8 cellular contexts compared by ENCODE assay signal in the genomic region with DNA sequence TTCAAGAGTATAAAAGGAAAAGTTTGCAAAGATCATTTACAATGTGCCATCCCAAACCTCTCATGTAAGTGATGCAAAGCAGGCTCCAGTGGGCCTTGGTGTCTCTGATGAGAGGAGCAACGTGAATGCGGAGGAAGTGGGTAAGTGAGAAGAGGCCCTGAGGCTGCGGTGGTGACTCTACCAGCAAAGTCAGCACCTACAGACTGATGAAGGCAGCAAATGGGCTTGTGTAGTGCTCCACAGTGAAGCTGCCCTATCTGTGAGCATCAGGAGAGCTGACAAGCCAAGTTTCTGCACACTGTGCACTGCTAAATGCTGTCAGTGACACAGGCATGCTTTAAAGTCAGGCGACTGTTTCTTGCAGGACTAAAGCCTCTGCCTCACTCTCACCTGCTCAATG. TPM values are rescaled to one million over a fixed set of nuclear protein-coding genes. Genes with fewer than 3 reads are reported as not detected.
DNase-seq lines count a peak whose midpoint lies in the region; ATAC-seq, FAIRE-seq and TF ChIP-seq lines count a peak whose summit lies in the region.

No MANE protein-coding gene starts in this region.

- TF ChIP-seq POLR2A in IMR-90 (IDR thresholded peaks at IDR 0.05; ENCODE audit: low read depth, low read length) = no peak

- DNase-seq in GDM1 (lab: John Stamatoyannopoulos, UW) (peak; percentile 9), IMR-90 (no peak), dedifferentiated amniotic fluid mesenchymal stem cell (ENCODE audit: extremely low spot score) (no peak), urothelium cell line (ENCODE audit: low spot score) (no peak), foreskin melanocyte (no peak), OCI-M2 (lab: John Stamatoyannopoulos, UW; ENCODE audit: unreplicated experiment) (no peak)
- DNase-seq in activated T-cell treated with anti-CD3 and anti-CD28 coated beads, Interleukin-2, amount 50 U/mL, for 24 hours = peak; percentile 77
- peak; percentile 63 to 66 for DNase-seq in stimulated activated CD4-positive, alpha-beta T cell treated with anti-CD3 and anti-CD28 coated beads, Interleukin-12 subunit alpha, Interleukin-12 subunit beta, amount 100 ng/mL, for 24 hours (ENCODE audit: low read depth in 2 of 2)

- H2BK120ac ChIP-seq in IMR-90 (ENCODE audit: low read depth, low read length) = 0 out of 2 replicates have a peak overlapping the region, but pooled peaks have one; percentile 9

- no peaks in the 10 kb centered on the region for H3K79me1 ChIP-seq in IMR-90 (ENCODE audit: low read depth in 1 of 2, low read length in 2 of 2)

- intact Hi-C loops in IMR-90 (cut with micrococcal nuclease) = no loop called here

- H3K9me3 Mint-ChIP-seq in activated T-cell treated with anti-CD3 and anti-CD28 coated beads, Interleukin-2, amount 50 U/mL, for 24 hours = no peaks in the 10 kb centered on the region

- peaks cover 12% of the 10 kb centered on the region; the same call in 1 of the 2 replicates for H3K9me1 ChIP-seq in IMR-90 (ENCODE audit: insufficient read depth, low read length)

- no peak overlapping the region for H3K23ac ChIP-seq in IMR-90 (ENCODE audit: low read depth, low read length)

- H3K27me3 Mint-ChIP-seq in activated T-cell treated with anti-CD3 and anti-CD28 coated beads, Interleukin-2, amount 50 U/mL, for 24 hours = no peaks in the 10 kb centered on the region

- dilution Hi-C loops in IMR-90 (cut with HindIII; ENCODE audit: low sequenced_read_pairs, unreplicated experiment) = no loop called here

- H4K8ac ChIP-seq in IMR-90 (ENCODE audit: low read depth in 2 of 2, low read length in 2 of 2) = no peak overlapping the region

- no peak overlapping the region for H3K4me3 ChIP-seq in IMR-90 (ENCODE audit: insufficient read depth, low read depth, low read length)

- H3K27ac ChIP-seq in IMR-90 (ENCODE audit: insufficient read depth, low read length) = no peak overlapping the region

- H3K4me3 Mint-ChIP-seq in activated T-cell treated with anti-CD3 and anti-CD28 coated beads, Interleukin-2, amount 50 U/mL, for 24 hours = peak overlapping the region; percentile 52

- peak overlapping the region; percentile 68 for H2AK5ac ChIP-seq in IMR-90 (ENCODE audit: low read depth, low read length)

- H4K20me1 ChIP-seq in IMR-90 (ENCODE audit: insufficient read depth, low read length) = no peaks in the 10 kb centered on the region

- no peak overlapping the region for H2BK15ac ChIP-seq in IMR-90 (ENCODE audit: low read depth, low read length)

- WGBS in IMR-90 (ENCODE audit: extremely low coverage in 2 of 2, insufficient read length in 1 of 2), 2 experiments = no CpG with 5 or more reads among the region's 4 CpGs

- H3K14ac ChIP-seq in IMR-90 (replicated peaks; ENCODE audit: low read depth, low read length) = no peak overlapping the region

- H2AK9ac ChIP-seq in IMR-90 (replicated peaks; ENCODE audit: low read depth, low read length, poor library complexity) = no peak overlapping the region

- no peak overlapping the region for H3K18ac ChIP-seq in IMR-90 (ENCODE audit: low read depth, low read length)

- in situ Hi-C loops in IMR-90 (cut with MboI; ENCODE audit: low sequenced_read_pairs) = no loop called here

- BruUV-seq in IMR-90 (replicated peaks; lab: Mats Ljungman, UMichigan) = no TSS peak

- H3K4me1 ChIP-seq in IMR-90 (ENCODE audit: control insufficient read depth, insufficient read depth, low read length) = peaks cover 13% of the 10 kb centered on the region

- H3K27me3 ChIP-seq in IMR-90 (ENCODE audit: control insufficient read depth, insufficient read depth, low read length) = no peaks in the 10 kb centered on the region

- peaks cover 76% of the 10 kb centered on the region for H3K4me1 Mint-ChIP-seq in activated T-cell treated with anti-CD3 and anti-CD28 coated beads, Interleukin-2, amount 50 U/mL, for 24 hours (ENCODE audit: low read depth)

- no peak overlapping the region; the same call in 1 of the 2 replicates for H3K56ac ChIP-seq in IMR-90 (ENCODE audit: extremely low read depth, insufficient read depth, low read length)

- no peak overlapping the region; the same call in 1 of the 2 replicates for H3K4ac ChIP-seq in IMR-90 (ENCODE audit: low read depth, low read length)

- no peak overlapping the region for H4K5ac ChIP-seq in IMR-90 (ENCODE audit: low read depth, low read length)

- no peak for FAIRE-seq in urothelium cell line (lab: Jason Lieb, UNC)

- H2BK5ac ChIP-seq in IMR-90 (ENCODE audit: low read depth, low read length, poor library complexity, severe bottlenecking) = no peak overlapping the region

- no peaks in the 10 kb centered on the region for H3K36me3 ChIP-seq in IMR-90 (ENCODE audit: control insufficient read depth, insufficient read depth, low read length)

- TF ChIP-seq CTCF in IMR-90 (conservative IDR thresholded peaks at IDR 0.05; ENCODE audit: low read depth, low read length) = no peak

- H3K27ac Mint-ChIP-seq in activated T-cell treated with anti-CD3 and anti-CD28 coated beads, Interleukin-2, amount 50 U/mL, for 24 hours = peak overlapping the region; percentile 96

- H3K4me2 ChIP-seq in IMR-90 (ENCODE audit: low read depth, low read length) = no peak overlapping the region

- no peak for TF ChIP-seq RAD21 in IMR-90 (IDR thresholded peaks at IDR 0.05; ENCODE audit: low read length)

- H2BK20ac ChIP-seq in IMR-90 (ENCODE audit: low read depth, low read length) = no peak overlapping the region

- CTCF ChIA-PET in IMR-90 (lab: Yijun Ruan, JAX) = no interaction called here

- H3K9ac ChIP-seq in IMR-90 (ENCODE audit: low read depth, low read length) = no peak overlapping the region

- H2AFZ ChIP-seq in IMR-90 (replicated peaks; ENCODE audit: low read length, poor library complexity) = peak overlapping the region; percentile 16

- POLR2A ChIA-PET in IMR-90 (lab: Charles Lee; ENCODE audit: unreplicated experiment) = no interaction called here

- ATAC-seq in IMR-90 (ENCODE audit: low read depth) = no peak

- H4K91ac ChIP-seq in IMR-90 (ENCODE audit: insufficient read depth, low read depth, low read length) = no peak overlapping the region

- H3K9me3 ChIP-seq in IMR-90 (ENCODE audit: control insufficient read depth, insufficient read depth, low read length) = no peaks in the 10 kb centered on the region

- peaks cover 13% of the 10 kb centered on the region for H3K36me3 Mint-ChIP-seq in activated T-cell treated with anti-CD3 and anti-CD28 coated beads, Interleukin-2, amount 50 U/mL, for 24 hours (ENCODE audit: low read depth)

TF ChIP-seq in IMR-90, 13 proteins besides CTCF, POLR2A, EP300 and RAD21:
- TF ChIP-seq CEBPB (IDR thresholded peaks at IDR 0.05; ENCODE audit: low read depth, low read length) (no peak), MAFK (IDR thresholded peaks at IDR 0.05; ENCODE audit: low read depth, low read length) (no peak), NFE2L2 (IDR thresholded peaks at IDR 0.05; ENCODE audit: low read depth, low read length) (no peak), RFX5 (IDR thresholded peaks at IDR 0.05; ENCODE audit: low read depth, low read length) (no peak), CHD1 (IDR thresholded peaks at IDR 0.05; ENCODE audit: low read depth, low read length) (no peak)
- TF ChIP-seq, protein P1, sequence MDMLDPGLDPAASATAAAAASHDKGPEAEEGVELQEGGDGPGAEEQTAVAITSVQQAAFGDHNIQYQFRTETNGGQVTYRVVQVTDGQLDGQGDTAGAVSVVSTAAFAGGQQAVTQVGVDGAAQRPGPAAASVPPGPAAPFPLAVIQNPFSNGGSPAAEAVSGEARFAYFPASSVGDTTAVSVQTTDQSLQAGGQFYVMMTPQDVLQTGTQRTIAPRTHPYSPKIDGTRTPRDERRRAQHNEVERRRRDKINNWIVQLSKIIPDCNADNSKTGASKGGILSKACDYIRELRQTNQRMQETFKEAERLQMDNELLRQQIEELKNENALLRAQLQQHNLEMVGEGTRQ (IDR thresholded peaks at IDR 0.05; ENCODE audit: low read depth, low read length) = no peak

RNA-seq across cellular contexts. Expression of a gene that starts 15.6 kb away (rescaled TPM):
- 18.1 and 35.3 TPM in 2 replicates for total RNA-seq in IMR-90 (2012; rRNA removed)
- polyA plus RNA-seq in IMR-90 (2012; rRNA removed) = 34.4 and 43.6 TPM in 2 replicates
- polyA plus RNA-seq in IMR-90 (2012; cell fraction: cytosol; rRNA removed) = 4.0 and 6.2 TPM in 2 replicates
- 0.72 and 9.5 TPM in 2 replicates for polyA plus RNA-seq in IMR-90 (2012; cell fraction: nucleus; rRNA removed; ENCODE audit: low replicate concordance)

Comparison
In these comparisons a context has a peak if more than half of its experiments do, and no peak if none do; other contexts are left out.
1. DNase-seq: peak in GDM1 (single experiment), activated T-cell treated with anti-CD3 and anti-CD28 coated beads, Interleukin-2, amount 50 U/mL, for 24 hours (single experiment) and stimulated activated CD4-positive, alpha-beta T cell treated with anti-CD3 and anti-CD28 coated beads, Interleukin-12 subunit alpha, Interleukin-12 subunit beta, amount 100 ng/mL, for 24 hours (2 of 2); none in IMR-90 (single experiment), dedifferentiated amniotic fluid mesenchymal stem cell (single experiment), urothelium cell line (single experiment), foreskin melanocyte (single experiment) and OCI-M2 (single experiment).